8 cellular contexts compared by ENCODE assay signal in the genomic region with DNA sequence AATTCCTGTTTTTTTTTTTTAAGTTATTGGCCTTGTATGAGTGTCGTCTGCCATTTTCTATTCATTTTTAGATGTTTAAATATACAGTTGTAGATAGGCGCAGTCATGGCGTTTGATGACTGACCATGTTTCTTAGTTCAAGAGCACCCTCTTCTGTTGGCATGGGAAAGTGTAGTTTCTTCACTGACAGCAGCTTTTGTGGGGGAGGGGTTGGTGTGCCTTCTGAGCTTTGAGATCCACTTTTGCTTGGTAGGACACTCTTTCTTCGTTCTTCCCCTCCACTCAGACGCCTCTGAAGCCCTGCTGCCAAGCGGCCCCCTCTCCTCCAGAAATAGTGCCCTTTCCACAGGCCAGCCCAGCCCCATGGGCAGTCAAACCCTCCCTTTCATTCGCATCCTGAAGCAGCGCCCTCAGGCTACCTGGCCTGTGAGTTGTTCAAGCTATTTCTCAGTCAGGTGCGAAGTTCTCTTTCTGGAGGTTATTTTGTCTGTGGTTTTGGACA.
DNase-seq lines count a peak whose midpoint lies in the region; FAIRE-seq and TF ChIP-seq lines count a peak whose summit lies in the region.

No MANE protein-coding gene starts in this region.

- H3K4me2 ChIP-seq in Loucy (ENCODE audit: low read depth, low read length, poor library complexity, severe bottlenecking) (no peak overlapping the region), PC-9 (peak overlapping the region; percentile 60)

- H3K9me2 ChIP-seq in Loucy (replicated peaks; ENCODE audit: low read depth, low read length), result no peaks in the 10 kb centered on the region
- H3K9me2 ChIP-seq in PC-9 (ENCODE audit: insufficient read depth), result no peaks in the 10 kb centered on the region

- no peak overlapping the region for H3K9ac ChIP-seq in Loucy (ENCODE audit: low read depth, low read length, poor library complexity, severe bottlenecking)

- peak; percentile 89 for DNase-seq in A673 (ENCODE audit: low spot score)
- DNase-seq in GM12892 (ENCODE audit: insufficient read length), result peak; percentile 20
- DNase-seq in PC-9, result peak; percentile 67 to 74
- DNase-seq in amniotic epithelial cell (ENCODE audit: low read depth), result peak; percentile 83
- peak; percentile 18 for DNase-seq in left ventricle myocardium inferior
- DNase-seq in putamen (ENCODE audit: low spot score), result peak; percentile 75
- DNase-seq in cortex of kidney (lab: John Stamatoyannopoulos, UW), result no peak

- CTCF ChIA-PET in A673 (lab: Charles Lee), result interaction anchor here (0.6 to 1.9 kb wide), 10 partner anchors 14 to 829 kb away, joined by 3 to 7 read pairs (median 4); a partner anchor contains a TSS
- CTCF ChIA-PET in PC-9 (lab: Charles Lee), result interaction anchor here (0.6 to 1.7 kb wide), 15 partner anchors 20 to 991 kb away, joined by 3 to 12 read pairs (median 4); no protein-coding TSS in a partner anchor

- H3K4me3 ChIP-seq in A673 (ENCODE audit: low read depth, low read length, poor library complexity, severe bottlenecking) (no peak overlapping the region), Loucy (ENCODE audit: low read length, poor library complexity, severe bottlenecking) (no peak overlapping the region), PC-9 (no peak overlapping the region), left ventricle myocardium inferior (no peak overlapping the region)

- no peak overlapping the region for H3K27ac ChIP-seq in A673 (ENCODE audit: low read depth, low read length, poor library complexity, severe bottlenecking)
- H3K27ac ChIP-seq in PC-9, result no peak overlapping the region
- H3K27ac ChIP-seq in left ventricle myocardium inferior (replicated peaks), result no peak overlapping the region

- H3K27me3 ChIP-seq in A673 (replicated peaks; ENCODE audit: insufficient read depth, low read depth, low read length, poor library complexity), result no peaks in the 10 kb centered on the region
- no peaks in the 10 kb centered on the region for H3K27me3 ChIP-seq in Loucy (ENCODE audit: insufficient read depth, low read length, poor library complexity, severe bottlenecking)
- no peaks in the 10 kb centered on the region for H3K27me3 ChIP-seq in PC-9 (ENCODE audit: insufficient read depth, low read depth)
- no peaks in the 10 kb centered on the region for H3K27me3 ChIP-seq in left ventricle myocardium inferior (ENCODE audit: low read depth)

- no peak for TF ChIP-seq POLR2A in GM12892 (IDR thresholded peaks at IDR 0.05; ENCODE audit: low read depth, low read length)

- H2AFZ ChIP-seq in Loucy (ENCODE audit: low read length) (peak overlapping the region; percentile 61; the same call in 1 of the 2 replicates), PC-9 (peak overlapping the region; percentile 56; the same call in 1 of the 2 replicates)

- H3F3A ChIP-seq in Loucy (ENCODE audit: low read depth), result no peaks in the 10 kb centered on the region
- H3F3A ChIP-seq in PC-9 (ENCODE audit: insufficient read depth, low read depth), result no peaks in the 10 kb centered on the region

- H3K9me3 ChIP-seq in A673 (ENCODE audit: low read depth, low read length, poor library complexity, severe bottlenecking) (no peaks in the 10 kb centered on the region), Loucy (ENCODE audit: insufficient read depth, low read depth, low read length) (no peaks in the 10 kb centered on the region), PC-9 (ENCODE audit: insufficient read depth, low read depth) (0 out of 2 replicates have a peak, but pooled peaks cover 6% of the 10 kb centered on the region), left ventricle myocardium inferior (replicated peaks) (no peaks in the 10 kb centered on the region)

- BruUV-seq in A673 (replicated peaks; lab: Mats Ljungman, UMichigan) (no TSS peak), PC-9 (replicated peaks; lab: Mats Ljungman, UMichigan) (no TSS peak)

- peak; percentile 51 for FAIRE-seq in GM12892 (lab: Jason Lieb, UNC)

- TF ChIP-seq CTCF in A673 (conservative IDR thresholded peaks at IDR 0.05; ENCODE audit: low read depth, low read length) (peak; percentile 84), Loucy (conservative IDR thresholded peaks at IDR 0.05; ENCODE audit: low read length) (peak; percentile 83), PC-9 (conservative IDR thresholded peaks at IDR 0.05) (peak; percentile 86), left ventricle myocardium inferior (IDR thresholded peaks at IDR 0.05; ENCODE audit: borderline replicate concordance) (peak; percentile 83)

- H3K79me2 ChIP-seq in Loucy (ENCODE audit: insufficient read depth, low read length) (no peaks in the 10 kb centered on the region), PC-9 (ENCODE audit: low read depth) (no peaks in the 10 kb centered on the region)

- POLR2A ChIA-PET in A673 (lab: Charles Lee; ENCODE audit: low non-redundant PET), result no interaction called here
- POLR2A ChIA-PET in PC-9 (lab: Charles Lee; ENCODE audit: unreplicated experiment), result no interaction called here

- intact Hi-C loops in A673 (cut with micrococcal nuclease; ENCODE audit: unreplicated experiment) (loop anchor here (1.0 to 10.0 kb wide), 6 partner anchors 184 to 992 kb away; no protein-coding TSS in a partner anchor), PC-9 (cut with micrococcal nuclease; ENCODE audit: unreplicated experiment) (loop anchor here (1.0 to 10.0 kb wide), 14 partner anchors 123 to 994 kb away; no protein-coding TSS in a partner anchor), left ventricle myocardium inferior (cut with micrococcal nuclease) (loop anchor here (5.0 to 10.0 kb wide), 4 partner anchors 204 to 996 kb away; a partner anchor contains a TSS)

- H3K4me1 ChIP-seq in A673 (ENCODE audit: insufficient read depth, low read length, poor library complexity, severe bottlenecking) (peaks cover 9% of the 10 kb centered on the region), Loucy (ENCODE audit: insufficient read depth, low read length, poor library complexity, severe bottlenecking) (no peaks in the 10 kb centered on the region), PC-9 (replicated peaks; ENCODE audit: insufficient read depth) (peaks cover 16% of the 10 kb centered on the region), left ventricle myocardium inferior (peaks cover 29% of the 10 kb centered on the region)

- no peaks in the 10 kb centered on the region for H3K36me3 ChIP-seq in A673 (ENCODE audit: insufficient read depth, low read length, poor library complexity, severe bottlenecking)
- no peaks in the 10 kb centered on the region for H3K36me3 ChIP-seq in Loucy (ENCODE audit: insufficient read depth, low read length)
- H3K36me3 ChIP-seq in PC-9 (ENCODE audit: low read depth), result no peaks in the 10 kb centered on the region
- no peaks in the 10 kb centered on the region for H3K36me3 ChIP-seq in left ventricle myocardium inferior

- no peaks in the 10 kb centered on the region for H4K20me1 ChIP-seq in Loucy (ENCODE audit: insufficient read depth, low read length, poor library complexity, severe bottlenecking)
- H4K20me1 ChIP-seq in PC-9 (ENCODE audit: insufficient read depth), result no peaks in the 10 kb centered on the region
